20 cellular contexts compared by ENCODE assay signal in the genomic region with DNA sequence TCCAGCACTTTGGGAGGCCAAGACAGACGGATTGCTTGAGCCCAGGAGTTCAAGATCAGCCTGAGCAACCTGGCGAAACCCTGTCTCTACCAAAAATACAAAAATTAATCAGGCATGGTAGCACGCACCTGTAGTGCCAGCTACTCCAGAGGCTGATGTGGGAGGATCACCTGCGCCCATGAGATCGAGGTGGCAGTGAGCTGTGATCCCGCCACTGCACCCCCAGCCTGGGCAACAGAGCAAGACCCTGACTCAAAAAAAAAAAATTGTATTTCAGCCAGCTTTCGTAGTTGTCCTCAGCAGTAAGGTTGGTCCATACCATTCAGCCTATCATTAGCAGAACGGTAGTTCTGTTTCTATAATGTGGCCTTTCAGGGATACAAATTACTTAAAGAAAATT.
DNase-seq lines count a peak whose midpoint lies in the region; ATAC-seq, FAIRE-seq and TF ChIP-seq lines count a peak whose summit lies in the region.
"Had no signal": no experiment of that assay in that cellular context is flagged by ENCODE, and none has a peak within 500 bp of the region (broad histone marks: within the 10 kb centered on the region; RNA-seq: fewer than 3 reads in every experiment).

No MANE protein-coding gene starts in this region.

- intact Hi-C loops in natural killer cell (cut with micrococcal nuclease): no loop called here
- intact Hi-C loops in Caco-2 (cut with micrococcal nuclease; ENCODE audit: unreplicated experiment): no loop called here

- H2AFZ ChIP-seq in Karpas-422 (ENCODE audit: low read length) (no peak overlapping the region), astrocyte (ENCODE audit: low read depth, low read length) (no peak overlapping the region)

- H3K4me1 Mint-ChIP-seq in natural killer cell treated with Interleukin-12 subunit alpha and Interleukin-12 subunit beta and Interleukin-15 and Interleukin-18, amount 100 ng/mL, for 72 hours (ENCODE audit: low read depth in 2 of 2): peaks cover 1 to 28% of the 10 kb centered on the region in 2 donors
- peaks cover 1 to 5% of the 10 kb centered on the region in 2 donors for H3K4me1 Mint-ChIP-seq in natural killer cell
- peaks cover 4% of the 10 kb centered on the region for H3K4me1 Mint-ChIP-seq in astrocyte (ENCODE audit: low read depth, unreplicated experiment)
- H3K4me1 Mint-ChIP-seq in stimulated activated memory B cell treated with anti-CD40 and anti-IgM and Interleukin-4, amounts not matched to agents 10 μg/mL and 1 μg/mL and 100 μg/mL, for 72 hours: peaks cover 16% of the 10 kb centered on the region
- no peaks in the 10 kb centered on the region for H3K4me1 Mint-ChIP-seq in Caco-2 (ENCODE audit: low read depth, unreplicated experiment)

- H3K4me3 ChIP-seq in Karpas-422 (ENCODE audit: low read length): no peak overlapping the region
- no peak overlapping the region for H3K4me3 ChIP-seq in astrocyte (ENCODE audit: insufficient read depth, low read depth, low read length)
- no peak overlapping the region for H3K4me3 ChIP-seq in Caco-2 (ENCODE audit: low read depth, low read length)
- H3K4me3 ChIP-seq: GM12878 had no signal

- H3K4me1 ChIP-seq in Karpas-422 (ENCODE audit: low read length) (peaks cover 20% of the 10 kb centered on the region), astrocyte (ENCODE audit: insufficient read depth, low read length) (no peaks in the 10 kb centered on the region), Caco-2 (no peaks in the 10 kb centered on the region)

- no peaks in the 10 kb centered on the region for H3K9me2 ChIP-seq in Karpas-422 (replicated peaks; ENCODE audit: insufficient read depth, low read length)

- POLR2A ChIA-PET in Caco-2 (lab: Charles Lee): no interaction called here

- H3K27me3 Mint-ChIP-seq in natural killer cell treated with Interleukin-12 subunit alpha and Interleukin-12 subunit beta and Interleukin-15 and Interleukin-18, amount 100 ng/mL, for 72 hours: no peaks in the 10 kb centered on the region
- H3K27me3 Mint-ChIP-seq in natural killer cell (ENCODE audit: low read depth in 2 of 2): no peaks in the 10 kb centered on the region
- no peaks in the 10 kb centered on the region for H3K27me3 Mint-ChIP-seq in astrocyte (ENCODE audit: low read depth, unreplicated experiment)
- no peaks in the 10 kb centered on the region for H3K27me3 Mint-ChIP-seq in stimulated activated memory B cell treated with anti-CD40 and anti-IgM and Interleukin-4, amounts not matched to agents 10 μg/mL and 1 μg/mL and 100 μg/mL, for 72 hours
- H3K27me3 Mint-ChIP-seq in Caco-2 (ENCODE audit: insufficient read depth, unreplicated experiment): no peaks in the 10 kb centered on the region
- H3K27me3 Mint-ChIP-seq: CD4-positive, alpha-beta T cell had no signal

- H3K79me2 ChIP-seq in Karpas-422 (ENCODE audit: low read length) (no peaks in the 10 kb centered on the region), astrocyte (ENCODE audit: insufficient read depth, low read length) (no peaks in the 10 kb centered on the region)

- H3K4me3 Mint-ChIP-seq in natural killer cell treated with Interleukin-12 subunit alpha and Interleukin-12 subunit beta and Interleukin-15 and Interleukin-18, amount 100 ng/mL, for 72 hours: no peak overlapping the region
- H3K4me3 Mint-ChIP-seq in natural killer cell (no peak overlapping the region), astrocyte (ENCODE audit: unreplicated experiment) (no peak overlapping the region), Caco-2 (ENCODE audit: unreplicated experiment) (no peak overlapping the region)
- H3K4me3 Mint-ChIP-seq in stimulated activated memory B cell treated with anti-CD40 and anti-IgM and Interleukin-4, amounts not matched to agents 10 μg/mL and 1 μg/mL and 100 μg/mL, for 72 hours: no peak overlapping the region
- H3K4me3 Mint-ChIP-seq: CD4-positive, alpha-beta T cell had no signal

- H4K20me1 ChIP-seq in Karpas-422 (ENCODE audit: insufficient read depth, low read depth, low read length): no peaks in the 10 kb centered on the region
- no peaks in the 10 kb centered on the region for H4K20me1 ChIP-seq in astrocyte (ENCODE audit: insufficient read depth, low read length)

- peak overlapping the region; percentile 2 to 80 for H3K27ac Mint-ChIP-seq in natural killer cell treated with Interleukin-12 subunit alpha and Interleukin-12 subunit beta and Interleukin-15 and Interleukin-18, amount 100 ng/mL, for 72 hours
- H3K27ac Mint-ChIP-seq in natural killer cell (peak overlapping the region in 1 of 2 donors; percentile 12), astrocyte (ENCODE audit: unreplicated experiment) (peak overlapping the region; percentile 41), Caco-2 (ENCODE audit: unreplicated experiment) (no peak overlapping the region)
- peak overlapping the region; percentile 41 for H3K27ac Mint-ChIP-seq in stimulated activated memory B cell treated with anti-CD40 and anti-IgM and Interleukin-4, amounts not matched to agents 10 μg/mL and 1 μg/mL and 100 μg/mL, for 72 hours
- H3K27ac Mint-ChIP-seq: CD4-positive, alpha-beta T cell had no signal

- H3K27me3 ChIP-seq in Karpas-422 (ENCODE audit: low read length): no peaks in the 10 kb centered on the region
- H3K27me3 ChIP-seq in astrocyte (ENCODE audit: insufficient read depth, low read length): no peaks in the 10 kb centered on the region
- H3K27me3 ChIP-seq in Caco-2 (replicated peaks; ENCODE audit: control insufficient read depth, insufficient read depth, low read length): no peaks in the 10 kb centered on the region
- H3K27me3 ChIP-seq: BE2C had no signal

- H3K36me3 ChIP-seq in Karpas-422 (ENCODE audit: insufficient read depth, low read length) (peaks cover 22% of the 10 kb centered on the region; the same call in 1 of the 2 replicates), astrocyte (ENCODE audit: insufficient read depth, low read length) (no peaks in the 10 kb centered on the region), Caco-2 (ENCODE audit: control insufficient read depth, insufficient read depth, low read length) (no peaks in the 10 kb centered on the region)

- CTCF ChIA-PET in Caco-2 (lab: Charles Lee): no interaction called here

- ATAC-seq in natural killer cell treated with Interleukin-12 subunit alpha and Interleukin-12 subunit beta and Interleukin-15 and Interleukin-18, amount 100 ng/mL, for 72 hours: no peak
- no peak for ATAC-seq in natural killer cell
- ATAC-seq in stimulated activated memory B cell treated with anti-CD40 and anti-IgM and Interleukin-4, amounts not matched to agents 10 μg/mL and 1 μg/mL and 100 μg/mL, for 72 hours: no peak
- ATAC-seq: GM12878, HCT116, HepG2 had no signal

- H3K4me2 ChIP-seq in Karpas-422 (ENCODE audit: low read depth, low read length, poor library complexity, severe bottlenecking) (no peak overlapping the region), astrocyte (ENCODE audit: low read length) (no peak overlapping the region)
- H3K4me2 ChIP-seq: KMS-11 had no signal

- H3K9me3 Mint-ChIP-seq in natural killer cell treated with Interleukin-12 subunit alpha and Interleukin-12 subunit beta and Interleukin-15 and Interleukin-18, amount 100 ng/mL, for 72 hours: no peaks in the 10 kb centered on the region
- H3K9me3 Mint-ChIP-seq in natural killer cell: no peaks in the 10 kb centered on the region
- H3K9me3 Mint-ChIP-seq in astrocyte (ENCODE audit: unreplicated experiment): no peaks in the 10 kb centered on the region
- no peaks in the 10 kb centered on the region for H3K9me3 Mint-ChIP-seq in stimulated activated memory B cell treated with anti-CD40 and anti-IgM and Interleukin-4, amounts not matched to agents 10 μg/mL and 1 μg/mL and 100 μg/mL, for 72 hours
- no peaks in the 10 kb centered on the region for H3K9me3 Mint-ChIP-seq in Caco-2 (ENCODE audit: unreplicated experiment)
- H3K9me3 Mint-ChIP-seq: CD4-positive, alpha-beta T cell had no signal

- H3K9me3 ChIP-seq in Karpas-422 (ENCODE audit: low read length): no peaks in the 10 kb centered on the region
- H3K9me3 ChIP-seq in astrocyte (ENCODE audit: insufficient read depth, low read depth, low read length): no peaks in the 10 kb centered on the region
- H3K9me3 ChIP-seq in Caco-2: no peaks in the 10 kb centered on the region
- H3K9me3 ChIP-seq: BE2C had no signal

- no TSS peak for BruUV-seq in Caco-2 (replicated peaks; lab: Mats Ljungman, UMichigan)

- H3K9ac ChIP-seq in Karpas-422 (ENCODE audit: low read length): no peak overlapping the region
- H3K9ac ChIP-seq in astrocyte (ENCODE audit: low read length): no peak overlapping the region
- H3K9ac ChIP-seq: KMS-11 had no signal

- no peak for DNase-seq in natural killer cell treated with Interleukin-12 subunit alpha and Interleukin-12 subunit beta and Interleukin-15 and Interleukin-18, amount 100 ng/mL, for 72 hours (ENCODE audit: low spot score)
- no peak for DNase-seq in natural killer cell
- DNase-seq in Karpas-422: no peak
- DNase-seq in astrocyte (ENCODE audit: low read depth): no peak
- no peak for DNase-seq in glomerular visceral epithelial cell (ENCODE audit: extremely low spot score)
- no peak for DNase-seq in DMS 273 (lab: John Stamatoyannopoulos, UW; ENCODE audit: unreplicated experiment)
- DNase-seq in Caco-2: no peak
- DNase-seq: ACHN; BE2C; CD4-positive, alpha-beta T cell; DMS79 treated with DMSO at 0.1 percent for 48 hours; GF-D8; GOT3; H7 had no signal

- TF ChIP-seq CTCF in natural killer cell (IDR thresholded peaks at IDR 0.05): no peak
- TF ChIP-seq CTCF in astrocyte (IDR thresholded peaks at IDR 0.05; ENCODE audit: insufficient read depth, low read depth, low read length): no peak
- TF ChIP-seq CTCF in Caco-2 (IDR thresholded peaks at IDR 0.05; ENCODE audit: insufficient read depth in 1 of 2, low read depth in 1 of 2, low read length in 1 of 2, severe bottlenecking in 1 of 2, unreplicated experiment in 1 of 2): no peak

- no peak for FAIRE-seq in astrocyte (lab: Jason Lieb, UNC)
- FAIRE-seq: HepG2 had no signal

- H3K27ac ChIP-seq in Karpas-422 (ENCODE audit: low read length): peak overlapping the region; percentile 19
- H3K27ac ChIP-seq in astrocyte (ENCODE audit: low read depth, low read length): no peak overlapping the region
- H3K27ac ChIP-seq: C4-2B, KMS-11 had no signal

- H3K36me3 Mint-ChIP-seq in natural killer cell treated with Interleukin-12 subunit alpha and Interleukin-12 subunit beta and Interleukin-15 and Interleukin-18, amount 100 ng/mL, for 72 hours: peaks cover 20% of the 10 kb centered on the region
- H3K36me3 Mint-ChIP-seq in natural killer cell (no peaks in the 10 kb centered on the region), astrocyte (ENCODE audit: low read depth, unreplicated experiment) (no peaks in the 10 kb centered on the region), Caco-2 (ENCODE audit: insufficient read depth, unreplicated experiment) (no peaks in the 10 kb centered on the region)
- H3K36me3 Mint-ChIP-seq in stimulated activated memory B cell treated with anti-CD40 and anti-IgM and Interleukin-4, amounts not matched to agents 10 μg/mL and 1 μg/mL and 100 μg/mL, for 72 hours: peaks cover 33% of the 10 kb centered on the region
